Comparison of ENCODE assay signal across 30 cellular contexts in the genomic region with DNA sequence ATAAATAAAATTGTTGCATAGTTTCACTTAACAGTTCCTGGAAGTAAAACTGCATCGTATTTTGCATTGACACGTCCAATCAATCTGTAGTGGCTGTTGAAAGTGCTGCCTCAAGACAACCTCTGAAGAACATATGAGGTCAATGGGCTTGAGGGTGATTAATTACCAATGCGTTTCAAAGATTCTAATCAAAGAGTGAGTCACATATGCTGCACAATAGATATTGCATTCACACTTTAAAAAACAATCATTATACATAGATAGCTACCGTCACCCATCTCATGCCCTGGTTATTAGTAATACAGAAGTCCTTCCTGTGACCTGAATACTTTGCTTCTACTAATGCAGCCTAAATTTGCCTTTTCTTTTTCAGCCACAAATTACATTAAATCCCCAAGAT.
"Had no signal": no experiment of that assay in that cellular context is flagged by ENCODE, and none has a peak within 500 bp of the region (broad histone marks: within the 10 kb centered on the region; RNA-seq: fewer than 3 reads in every experiment).

No MANE protein-coding gene starts in this region.

- FAIRE-seq: TTC549 had no signal

- DNase-seq: activated B cell treated with CpG ODN at 0.5 μM for 24 hours; activated CD4-positive, alpha-beta T cell treated with anti-CD3 and anti-CD28 coated beads for 1 hour; activated CD4-positive, alpha-beta T cell treated with anti-CD3 and anti-CD28 coated beads, Interleukin-2, amount 10 ng/mL, durations not matched to agents 24 days and 14 days; activated CD4-positive, alpha-beta T cell treated with anti-CD3 and anti-CD28 coated beads, Interleukin-2, amount 50 U/mL, for 48 hours; activated CD8-positive, alpha-beta memory T cell treated with anti-CD3 and anti-CD28 coated beads, Interleukin-2, amount 10 ng/mL, durations not matched to agents 7 days and 5 days; activated effector memory CD4-positive, alpha-beta T cell treated with Interleukin-2 at 50 U/mL for 16 hours; activated naive CD4-positive, alpha-beta T cell; activated naive CD8-positive, alpha-beta T cell treated with anti-CD3 and anti-CD28 coated beads, Interleukin-2, amount 50 U/mL, for 24 hours; activated T-cell treated with anti-CD3 and anti-CD28 coated beads, Interleukin-2, amount 50 U/mL, for 24 hours; amniotic stem cell; MG63; MV-4-11; NCI-H1092 treated with DMSO at 0.1 percent for 48 hours; NCI-H1417 treated with DMSO at 0.1 percent for 48 hours; NCI-H1694; NCI-H2029; NCI-H345; NCI-H510A; NCI-H526 treated with DMSO at 0.1 percent for 48 hours; NCI-H82; T-cell; T-helper 2 cell; T1000 had no signal

- H3K4me1 Mint-ChIP-seq: activated B cell treated with CpG ODN at 0.5 μM for 24 hours; activated CD4-positive, alpha-beta T cell treated with anti-CD3 and anti-CD28 coated beads, Interleukin-2, amount 10 ng/mL, durations not matched to agents 24 days and 14 days; activated CD8-positive, alpha-beta memory T cell treated with anti-CD3 and anti-CD28 coated beads, Interleukin-2, amount 10 ng/mL, durations not matched to agents 7 days and 5 days; activated naive CD8-positive, alpha-beta T cell treated with anti-CD3 and anti-CD28 coated beads, Interleukin-2, amount 50 U/mL, for 24 hours; brain; T-cell had no signal

- H3K36me3 Mint-ChIP-seq: activated CD8-positive, alpha-beta memory T cell treated with anti-CD3 and anti-CD28 coated beads, Interleukin-2, amount 10 ng/mL, durations not matched to agents 7 days and 5 days; activated naive CD4-positive, alpha-beta T cell treated with anti-CD3 and anti-CD28 coated beads, Interleukin-2, amount 50 U/mL, for 72 hours; brain; T-cell had no signal

- H3K27ac ChIP-seq: ascending aorta, KMS-11, SK-N-MC had no signal

- H3K27me3 Mint-ChIP-seq: activated B cell treated with CpG ODN at 0.5 μM for 24 hours; activated CD4-positive, alpha-beta T cell treated with anti-CD3 and anti-CD28 coated beads, Interleukin-2, amount 10 ng/mL, durations not matched to agents 24 days and 14 days; activated CD8-positive, alpha-beta memory T cell treated with anti-CD3 and anti-CD28 coated beads, Interleukin-2, amount 10 ng/mL, durations not matched to agents 7 days and 5 days; activated naive CD8-positive, alpha-beta T cell treated with anti-CD3 and anti-CD28 coated beads, Interleukin-2, amount 50 U/mL, for 24 hours; activated T-cell treated with anti-CD3 and anti-CD28 coated beads, Interleukin-2, amount 50 U/mL, for 24 hours; brain; T-cell had no signal

- H3K27ac Mint-ChIP-seq: activated B cell treated with CpG ODN at 0.5 μM for 24 hours; activated CD4-positive, alpha-beta T cell treated with anti-CD3 and anti-CD28 coated beads, Interleukin-2, amount 10 ng/mL, durations not matched to agents 24 days and 14 days; activated CD8-positive, alpha-beta memory T cell treated with anti-CD3 and anti-CD28 coated beads, Interleukin-2, amount 10 ng/mL, durations not matched to agents 7 days and 5 days; activated naive CD4-positive, alpha-beta T cell treated with anti-CD3 and anti-CD28 coated beads, Interleukin-2, amount 50 U/mL, for 72 hours; activated naive CD8-positive, alpha-beta T cell treated with anti-CD3 and anti-CD28 coated beads, Interleukin-2, amount 50 U/mL, for 24 hours; activated T-cell treated with anti-CD3 and anti-CD28 coated beads, Interleukin-2, amount 50 U/mL, for 24 hours; activated T-helper 1 cell treated with anti-CD3 and anti-CD28 coated beads, Interleukin-12 subunit alpha, Interleukin-12 subunit beta, Interleukin-2, Interleukin-4 antibody, amounts not matched to agents 30 ng/mL and 10 ng/mL and 1 ng/mL, durations not matched to agents 14 hours and 24 hours and 36 hours; brain; T-cell had no signal

- H3K4me3 Mint-ChIP-seq: activated B cell treated with CpG ODN at 0.5 μM for 24 hours; activated CD4-positive, alpha-beta T cell treated with anti-CD3 and anti-CD28 coated beads, Interleukin-2, amount 10 ng/mL, durations not matched to agents 24 days and 14 days; activated CD8-positive, alpha-beta memory T cell treated with anti-CD3 and anti-CD28 coated beads, Interleukin-2, amount 10 ng/mL, durations not matched to agents 7 days and 5 days; activated naive CD8-positive, alpha-beta T cell treated with anti-CD3 and anti-CD28 coated beads, Interleukin-2, amount 50 U/mL, for 24 hours; activated T-cell treated with anti-CD3 and anti-CD28 coated beads, Interleukin-2, amount 50 U/mL, for 24 hours; activated T-helper 1 cell treated with anti-CD3 and anti-CD28 coated beads, Interleukin-12 subunit alpha, Interleukin-12 subunit beta, Interleukin-2, Interleukin-4 antibody, amounts not matched to agents 30 ng/mL and 10 ng/mL and 1 ng/mL, durations not matched to agents 14 hours and 24 hours and 36 hours; brain; T-cell had no signal

- H3K36me3 ChIP-seq: ascending aorta, MG63 had no signal

- H3K4me1 ChIP-seq: ascending aorta had no signal

- H3K9me3 Mint-ChIP-seq: brain had no signal

- H3K4me2 ChIP-seq: KMS-11 had no signal

- H3K4me3 ChIP-seq: ascending aorta, MG63, SK-N-MC had no signal

- H3K9me3 ChIP-seq: ascending aorta, MG63 had no signal

- H3K27me3 ChIP-seq: ascending aorta, MG63 had no signal
